Comparison of ENCODE assay signal across 1 cellular context in the genomic region with DNA sequence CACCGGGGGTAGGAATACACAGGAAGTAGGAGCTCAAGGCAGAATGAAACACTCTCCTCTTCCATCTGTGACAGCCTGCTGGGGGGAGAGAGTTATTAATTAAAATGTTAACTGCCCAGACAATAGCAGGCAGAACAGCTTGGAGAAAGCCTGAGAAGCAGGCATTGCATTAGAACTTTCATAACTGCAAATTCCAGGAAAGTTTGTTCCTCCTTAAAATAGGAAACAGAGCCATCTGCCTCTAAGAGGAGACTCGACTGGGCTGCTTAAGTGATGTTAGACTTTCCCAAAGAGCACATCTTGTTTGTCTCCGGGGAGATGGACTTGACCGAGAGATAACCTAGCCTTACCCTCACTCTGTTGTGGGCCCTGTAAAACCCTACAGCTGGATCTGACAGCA.
TF ChIP-seq lines count a peak whose summit lies in the region.

No MANE protein-coding gene starts in this region.

TF ChIP-seq in WTC11, 78 proteins besides CTCF, POLR2A, EP300 and RAD21 (continued from another document):
- TF ChIP-seq FOXJ3 (CRISPR knock-in tag; IDR thresholded peaks at IDR 0.05; ENCODE audit: borderline replicate concordance), result no peak
- TF ChIP-seq NFYB (CRISPR knock-in tag; conservative IDR thresholded peaks at IDR 0.05; ENCODE audit: low read depth), result no peak
- TF ChIP-seq CREB1 (CRISPR knock-in tag; IDR thresholded peaks at IDR 0.05), result no peak
- TF ChIP-seq TEAD4 (CRISPR knock-in tag; IDR thresholded peaks at IDR 0.05), result no peak
- TF ChIP-seq, protein P1, sequence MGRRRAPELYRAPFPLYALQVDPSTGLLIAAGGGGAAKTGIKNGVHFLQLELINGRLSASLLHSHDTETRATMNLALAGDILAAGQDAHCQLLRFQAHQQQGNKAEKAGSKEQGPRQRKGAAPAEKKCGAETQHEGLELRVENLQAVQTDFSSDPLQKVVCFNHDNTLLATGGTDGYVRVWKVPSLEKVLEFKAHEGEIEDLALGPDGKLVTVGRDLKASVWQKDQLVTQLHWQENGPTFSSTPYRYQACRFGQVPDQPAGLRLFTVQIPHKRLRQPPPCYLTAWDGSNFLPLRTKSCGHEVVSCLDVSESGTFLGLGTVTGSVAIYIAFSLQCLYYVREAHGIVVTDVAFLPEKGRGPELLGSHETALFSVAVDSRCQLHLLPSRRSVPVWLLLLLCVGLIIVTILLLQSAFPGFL (CRISPR knock-in tag; IDR thresholded peaks at IDR 0.05; ENCODE audit: borderline replicate concordance), result no peak
- no peak for TF ChIP-seq ZBTB21 (CRISPR knock-in tag; IDR thresholded peaks at IDR 0.05; ENCODE audit: borderline replicate concordance)
- no peak for TF ChIP-seq ZNF416 (CRISPR knock-in tag; IDR thresholded peaks at IDR 0.05)
TF ChIP-seq in WTC11: peak in this region for 0.
